In genomic region chr20:38926934-38927616, GRCh38 we compare ENCODE assay signal across 8 cellular contexts. TPM values are rescaled to one million over a fixed set of nuclear protein-coding genes. Genes with fewer than 3 reads are reported as not detected.
DNase-seq lines count a peak whose midpoint lies in the region; ATAC-seq, FAIRE-seq and TF ChIP-seq lines count a peak whose summit lies in the region.

No MANE protein-coding gene starts in this region.

- peak overlapping the region; percentile 76 for H3K27ac Mint-ChIP-seq in T-helper 2 cell treated with Interferon-gamma antibody and Interleukin-4, amounts not matched to agents 5 μg/mL and 100 μg/mL, for 36 hours
- H3K27ac Mint-ChIP-seq in astrocyte (ENCODE audit: unreplicated experiment) = no peak overlapping the region

- ATAC-seq in HG03354 (IDR thresholded peaks at IDR 0.05; ENCODE audit: poor library complexity, severe bottlenecking, unreplicated experiment) (peak; percentile 17), lung (ENCODE audit: insufficient read depth, low FRiP score) (no peak)

- H3K36me3 Mint-ChIP-seq in T-helper 2 cell treated with Interferon-gamma antibody and Interleukin-4, amounts not matched to agents 5 μg/mL and 100 μg/mL, for 36 hours (ENCODE audit: low read depth) = peaks cover 24% of the 10 kb centered on the region
- no peaks in the 10 kb centered on the region for H3K36me3 Mint-ChIP-seq in astrocyte (ENCODE audit: low read depth, unreplicated experiment)

- H3K27me3 Mint-ChIP-seq in T-helper 2 cell treated with Interferon-gamma antibody and Interleukin-4, amounts not matched to agents 5 μg/mL and 100 μg/mL, for 36 hours (ENCODE audit: low read depth) = no peaks in the 10 kb centered on the region
- no peaks in the 10 kb centered on the region for H3K27me3 Mint-ChIP-seq in astrocyte (ENCODE audit: low read depth, unreplicated experiment)

- H3K4me2 ChIP-seq in astrocyte (ENCODE audit: low read length) = peak overlapping the region; percentile 84

- peak overlapping the region; percentile 97 for H2AFZ ChIP-seq in astrocyte (ENCODE audit: low read depth, low read length)

- H4K20me1 ChIP-seq in astrocyte (ENCODE audit: insufficient read depth, low read length) = peaks cover 3% of the 10 kb centered on the region

- H3K36me3 ChIP-seq in astrocyte (ENCODE audit: insufficient read depth, low read length) (no peaks in the 10 kb centered on the region), lung (ENCODE audit: control insufficient read depth in 2 of 2, insufficient read depth in 2 of 2, low read length in 2 of 2) (no peaks in the 10 kb centered on the region)

- H3K4me3 ChIP-seq in astrocyte (ENCODE audit: insufficient read depth, low read depth, low read length) (peak overlapping the region; percentile 70), lung (peak overlapping the region; percentile 38)

- H3K27ac ChIP-seq in astrocyte (ENCODE audit: low read depth, low read length) = peak overlapping the region; percentile 55
- H3K27ac ChIP-seq in lung (ENCODE audit: low read depth in 1 of 2, low read length in 1 of 2) = no peak overlapping the region

- peaks cover 58% of the 10 kb centered on the region for H3K79me2 ChIP-seq in astrocyte (ENCODE audit: insufficient read depth, low read length)

- peak overlapping the region; percentile 88 for H3K4me3 Mint-ChIP-seq in T-helper 2 cell treated with Interferon-gamma antibody and Interleukin-4, amounts not matched to agents 5 μg/mL and 100 μg/mL, for 36 hours
- peak overlapping the region; percentile 84 for H3K4me3 Mint-ChIP-seq in astrocyte (ENCODE audit: unreplicated experiment)

- peaks cover 31% of the 10 kb centered on the region for H3K4me1 Mint-ChIP-seq in T-helper 2 cell treated with Interferon-gamma antibody and Interleukin-4, amounts not matched to agents 5 μg/mL and 100 μg/mL, for 36 hours (ENCODE audit: low read depth)
- no peaks in the 10 kb centered on the region for H3K4me1 Mint-ChIP-seq in astrocyte (ENCODE audit: low read depth, unreplicated experiment)

- 11 to 13% methylated on average over 27 of the region's 27 CpGs for WGBS in lung, 2 donors

- TF ChIP-seq CTCF in astrocyte (IDR thresholded peaks at IDR 0.05; ENCODE audit: insufficient read depth, low read depth, low read length) (no peak), lung (IDR thresholded peaks at IDR 0.05; ENCODE audit: control extremely low read depth, extremely low read depth) (no peak)

- H3K4me1 ChIP-seq in astrocyte (ENCODE audit: insufficient read depth, low read length) = peaks cover 6% of the 10 kb centered on the region
- H3K4me1 ChIP-seq in lung (ENCODE audit: control insufficient read depth in 2 of 2, insufficient read depth in 2 of 2, low read length in 2 of 2) = peaks cover 3 to 5% of the 10 kb centered on the region in 2 donors

- H3K9ac ChIP-seq in astrocyte (ENCODE audit: low read length) = peak overlapping the region; percentile 78

- H3K9me3 ChIP-seq in astrocyte (ENCODE audit: insufficient read depth, low read depth, low read length) (no peaks in the 10 kb centered on the region), lung (ENCODE audit: control insufficient read depth in 2 of 2, insufficient read depth in 1 of 2, low read length in 1 of 2) (no peaks in the 10 kb centered on the region)

- DNase-seq in T-helper 2 cell treated with Interferon-gamma antibody and Interleukin-4, amounts not matched to agents 5 μg/mL and 100 μg/mL, for 36 hours (ENCODE audit: low spot score) = no peak
- DNase-seq in T-helper 2 cell (no peak), astrocyte (ENCODE audit: low read depth) (no peak), lung (ENCODE audit: low spot score) (no peak), hypothalamus (lab: John Stamatoyannopoulos, UW) (no peak), kidney glomerular epithelial cell (lab: John Stamatoyannopoulos, UW) (no peak)
- no peak for DNase-seq in activated effector memory CD4-positive, alpha-beta T cell treated with Interleukin-2 at 50 U/mL for 16 hours

- no peaks in the 10 kb centered on the region for H3K9me3 Mint-ChIP-seq in T-helper 2 cell treated with Interferon-gamma antibody and Interleukin-4, amounts not matched to agents 5 μg/mL and 100 μg/mL, for 36 hours
- H3K9me3 Mint-ChIP-seq in astrocyte (ENCODE audit: unreplicated experiment) = peaks cover 2% of the 10 kb centered on the region

- H3K27me3 ChIP-seq in astrocyte (ENCODE audit: insufficient read depth, low read length) = peaks cover 3% of the 10 kb centered on the region
- H3K27me3 ChIP-seq in lung (ENCODE audit: control insufficient read depth, insufficient read depth) = no peaks in the 10 kb centered on the region

- no peak for FAIRE-seq in astrocyte (lab: Jason Lieb, UNC)

RNA-seq across cellular contexts. Expression of gene FAM83D, which starts 0.9 kb away (rescaled TPM):
- total RNA-seq in astrocyte (2.1 and 3.3 TPM in 2 replicates), lung (1 to 10 TPM; 2.2 to 3.3 TPM)
- 1 to 10 TPM in 1 of 2 donors, under 1 TPM in 1; 0.94 to 3.6 TPM for polyA plus RNA-seq in lung

RNA-seq across cellular contexts. Expression of gene DHX35, which starts 35.1 kb away (rescaled TPM):
- total RNA-seq in astrocyte (7.8 TPM in 2 replicates), lung (10 to 100 TPM; 10.1 to 15.5 TPM)
- 1 to 10 TPM; 4.4 to 6.4 TPM for polyA plus RNA-seq in lung
